8 cellular contexts compared by ENCODE assay signal in genomic region chr1:40314721-40315238, GRCh38. TPM values are rescaled to one million over a fixed set of nuclear protein-coding genes. Genes with fewer than 3 reads are reported as not detected.
A peak's percentile ranks its signal among the peaks of the same experiment; 100 is the strongest.
DNase-seq lines count a peak whose midpoint lies in the region; ATAC-seq, FAIRE-seq and TF ChIP-seq lines count a peak whose summit lies in the region.

No MANE protein-coding gene starts in this region.

- H3K4me1 Mint-ChIP-seq in MCF 10A (ENCODE audit: insufficient read depth, unreplicated experiment) = peaks cover 7% of the 10 kb centered on the region
- H3K4me1 Mint-ChIP-seq in nephron = peaks cover 21% of the 10 kb centered on the region

- TF ChIP-seq POLR2A in body of pancreas (IDR thresholded peaks at IDR 0.05) = no peak

- 54 to 55% methylated on average over 11 to 13 of the region's 13 CpGs for WGBS in body of pancreas, 2 donors

- intact Hi-C loops in MCF 10A (cut with micrococcal nuclease) (loop anchor here (5.0 kb wide), 1 partner anchor 162 kb away; no protein-coding TSS in a partner anchor), body of pancreas (cut with DNase I) (no loop called here)

- CTCF ChIA-PET in MCF 10A (lab: Yijun Ruan, JAX) = interaction anchor here (0.6 to 3.3 kb wide), 17 partner anchors 9 to 285 kb away, joined by 3 to 18 read pairs (median 4); no protein-coding TSS in a partner anchor

- H3K36me3 Mint-ChIP-seq in MCF 10A (ENCODE audit: insufficient read depth, unreplicated experiment) = no peaks in the 10 kb centered on the region
- H3K36me3 Mint-ChIP-seq in nephron (ENCODE audit: low read depth) = no peaks in the 10 kb centered on the region

- POLR2A ChIA-PET in MCF 10A (lab: Yijun Ruan, JAX) = no interaction called here

- TF ChIP-seq CTCF in AG10803 (conservative IDR thresholded peaks at IDR 0.05; ENCODE audit: low read length) (no peak), MCF 10A (IDR thresholded peaks at IDR 0.05; ENCODE audit: unreplicated experiment) (no peak), nephron (IDR thresholded peaks at IDR 0.05; ENCODE audit: unreplicated experiment in 3 of 3) (no peak), body of pancreas (IDR thresholded peaks at IDR 0.05) (no peak)

- no peaks in the 10 kb centered on the region for H3K36me3 ChIP-seq in body of pancreas (replicated peaks in 1 of 2; ENCODE audit: insufficient read depth in 1 of 2, low read depth in 2 of 2)

- peaks cover 0 to 7% of the 10 kb centered on the region in 2 donors for H3K27me3 ChIP-seq in body of pancreas

- H3K27me3 Mint-ChIP-seq in MCF 10A (ENCODE audit: insufficient read depth, unreplicated experiment) (peaks cover 34% of the 10 kb centered on the region), nephron (ENCODE audit: low read depth) (peaks cover 58% of the 10 kb centered on the region)

- no peaks in the 10 kb centered on the region for H3K9me3 ChIP-seq in body of pancreas

- no peak overlapping the region for H3K27ac ChIP-seq in body of pancreas

- no TSS peak for BruUV-seq in MCF 10A (replicated peaks; lab: Mats Ljungman, UMichigan)

- ATAC-seq in HG03135 (IDR thresholded peaks at IDR 0.05; ENCODE audit: unreplicated experiment) (peak; percentile 4), body of pancreas (no peak), HG02884 (IDR thresholded peaks at IDR 0.05; ENCODE audit: unreplicated experiment) (no peak)

- H3K27ac Mint-ChIP-seq in MCF 10A (ENCODE audit: low read depth, unreplicated experiment) (no peak overlapping the region), nephron (peak overlapping the region; percentile 65 to 89 (median 82))

- H3K4me3 ChIP-seq in AG10803 (ENCODE audit: low read length) (peak overlapping the region; percentile 33), body of pancreas (no peak overlapping the region)

- FAIRE-seq in RCC 7860 (lab: Jason Lieb, UNC) = no peak

- DNase-seq in AG10803 (ENCODE audit: low read depth) (no peak), MCF 10A (ENCODE audit: unreplicated experiment) (no peak), body of pancreas (no peak), RCC 7860 (ENCODE audit: low spot score) (no peak), inferior parietal cortex (ENCODE audit: extremely low spot score) (no peak)

- H3K4me1 ChIP-seq in body of pancreas = peaks cover 28% of the 10 kb centered on the region

- H3K4me3 Mint-ChIP-seq in MCF 10A (ENCODE audit: unreplicated experiment) (peak overlapping the region; percentile 17), nephron (peak overlapping the region; percentile 78 to 88 (median 84))

- no peaks in the 10 kb centered on the region for H3K9me3 Mint-ChIP-seq in MCF 10A (ENCODE audit: unreplicated experiment)
- no peaks in the 10 kb centered on the region for H3K9me3 Mint-ChIP-seq in nephron

RNA-seq across cellular contexts. Expression of gene COL9A2, which starts 2.3 kb away (rescaled TPM):
- total RNA-seq in MCF 10A (2022) = not detected in 2 replicates
- total RNA-seq in body of pancreas = 10 to 100 TPM in 1 of 2 donors, 1 to 10 TPM in 1; 2.3 to 59.1 TPM

RNA-seq across cellular contexts. Expression of gene ZMPSTE24, which starts 56.7 kb away (rescaled TPM):
- total RNA-seq in MCF 10A (2022) (27.8 and 31.3 TPM in 2 replicates), body of pancreas (10 to 100 TPM; 20.8 to 25.7 TPM)

RNA-seq across cellular contexts. Expression of gene SMAP2, which starts 58.7 kb away (rescaled TPM):
- total RNA-seq in MCF 10A (2022) = 20.2 and 21.2 TPM in 2 replicates
- 10 to 100 TPM; 21.4 to 24.6 TPM for total RNA-seq in body of pancreas
